ENCODE assay signal across 2 cellular contexts in the genomic region with DNA sequence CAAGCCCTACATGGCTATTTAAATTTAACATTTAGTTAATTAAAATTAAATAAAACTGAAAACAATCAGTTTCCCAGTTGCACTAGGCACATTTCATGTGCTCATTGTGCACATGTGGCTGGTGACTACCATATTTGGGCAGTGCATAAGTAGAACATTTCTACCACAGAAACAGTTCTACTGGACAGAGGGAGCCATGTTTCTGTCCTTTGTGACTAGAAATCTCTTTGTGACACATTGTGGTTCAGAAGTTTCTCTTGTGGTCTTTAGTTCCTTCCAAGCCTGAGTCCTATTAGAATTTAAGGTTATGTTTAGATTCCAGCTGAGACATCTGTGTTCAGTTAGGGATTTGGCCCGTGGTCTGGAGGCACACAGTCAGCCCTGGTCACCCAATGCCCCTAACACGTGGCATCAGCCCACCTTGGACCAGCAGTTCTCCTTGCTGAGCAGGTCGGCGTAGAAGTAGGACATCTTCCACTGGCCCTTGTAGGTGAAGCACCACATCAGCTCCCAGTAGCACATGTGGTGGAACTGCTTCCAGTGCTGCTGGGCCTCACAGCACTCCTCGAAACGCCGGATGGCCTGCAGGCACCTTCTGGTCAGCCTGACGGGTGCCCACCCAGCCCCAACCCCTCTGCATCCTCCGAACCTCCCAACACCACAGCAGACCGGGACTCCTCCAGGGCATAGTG.
TF ChIP-seq lines count a peak whose summit lies in the region.

No MANE protein-coding gene starts in this region.

TF ChIP-seq in IMR-90, 13 proteins besides CTCF, POLR2A, EP300 and RAD21 (continued from another document):
- TF ChIP-seq MAZ (IDR thresholded peaks at IDR 0.05; ENCODE audit: borderline replicate concordance, low read depth, low read length) (no peak), RCOR1 (IDR thresholded peaks at IDR 0.05; ENCODE audit: insufficient replicate concordance, low read length) (no peak), MXI1 (IDR thresholded peaks at IDR 0.05; ENCODE audit: borderline replicate concordance, low read depth, low read length) (no peak), FOS (IDR thresholded peaks at IDR 0.05; ENCODE audit: low read depth, low read length) (no peak), SMC3 (IDR thresholded peaks at IDR 0.05; ENCODE audit: low read depth, low read length) (no peak), RFX5 (IDR thresholded peaks at IDR 0.05; ENCODE audit: low read depth, low read length) (no peak), CEBPB (IDR thresholded peaks at IDR 0.05; ENCODE audit: low read depth, low read length) (no peak), BHLHE40 (IDR thresholded peaks at IDR 0.05; ENCODE audit: low read depth, low read length) (no peak), MAFK (IDR thresholded peaks at IDR 0.05; ENCODE audit: low read depth, low read length) (no peak), NFE2L2 (IDR thresholded peaks at IDR 0.05; ENCODE audit: low read depth, low read length) (no peak)
- TF ChIP-seq, protein P1, sequence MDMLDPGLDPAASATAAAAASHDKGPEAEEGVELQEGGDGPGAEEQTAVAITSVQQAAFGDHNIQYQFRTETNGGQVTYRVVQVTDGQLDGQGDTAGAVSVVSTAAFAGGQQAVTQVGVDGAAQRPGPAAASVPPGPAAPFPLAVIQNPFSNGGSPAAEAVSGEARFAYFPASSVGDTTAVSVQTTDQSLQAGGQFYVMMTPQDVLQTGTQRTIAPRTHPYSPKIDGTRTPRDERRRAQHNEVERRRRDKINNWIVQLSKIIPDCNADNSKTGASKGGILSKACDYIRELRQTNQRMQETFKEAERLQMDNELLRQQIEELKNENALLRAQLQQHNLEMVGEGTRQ (IDR thresholded peaks at IDR 0.05; ENCODE audit: low read depth, low read length): no peak
- TF ChIP-seq, protein P2, sequence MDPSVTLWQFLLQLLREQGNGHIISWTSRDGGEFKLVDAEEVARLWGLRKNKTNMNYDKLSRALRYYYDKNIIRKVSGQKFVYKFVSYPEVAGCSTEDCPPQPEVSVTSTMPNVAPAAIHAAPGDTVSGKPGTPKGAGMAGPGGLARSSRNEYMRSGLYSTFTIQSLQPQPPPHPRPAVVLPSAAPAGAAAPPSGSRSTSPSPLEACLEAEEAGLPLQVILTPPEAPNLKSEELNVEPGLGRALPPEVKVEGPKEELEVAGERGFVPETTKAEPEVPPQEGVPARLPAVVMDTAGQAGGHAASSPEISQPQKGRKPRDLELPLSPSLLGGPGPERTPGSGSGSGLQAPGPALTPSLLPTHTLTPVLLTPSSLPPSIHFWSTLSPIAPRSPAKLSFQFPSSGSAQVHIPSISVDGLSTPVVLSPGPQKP (IDR thresholded peaks at IDR 0.05; ENCODE audit: borderline replicate concordance, low read depth, low read length): no peak

TF ChIP-seq in GM23338, 12 proteins besides CTCF, POLR2A, EP300 and RAD21 (continued from another document):
- TF ChIP-seq ZNF114 (CRISPR knock-in tag; IDR thresholded peaks at IDR 0.05) (no peak), STAT1 (IDR thresholded peaks at IDR 0.05; ENCODE audit: unreplicated experiment) (no peak), NANOG (IDR thresholded peaks at IDR 0.05; ENCODE audit: borderline replicate concordance) (no peak), EZH2 (IDR thresholded peaks at IDR 0.05; ENCODE audit: low read depth, unreplicated experiment) (no peak), CREB1 (CRISPR knock-in tag; IDR thresholded peaks at IDR 0.05; ENCODE audit: low read depth) (no peak), POLR2AphosphoS5 (IDR thresholded peaks at IDR 0.05; ENCODE audit: low read depth) (no peak), ZNF331 (CRISPR knock-in tag; IDR thresholded peaks at IDR 0.05; ENCODE audit: low read depth) (no peak)
- TF ChIP-seq, protein P3, sequence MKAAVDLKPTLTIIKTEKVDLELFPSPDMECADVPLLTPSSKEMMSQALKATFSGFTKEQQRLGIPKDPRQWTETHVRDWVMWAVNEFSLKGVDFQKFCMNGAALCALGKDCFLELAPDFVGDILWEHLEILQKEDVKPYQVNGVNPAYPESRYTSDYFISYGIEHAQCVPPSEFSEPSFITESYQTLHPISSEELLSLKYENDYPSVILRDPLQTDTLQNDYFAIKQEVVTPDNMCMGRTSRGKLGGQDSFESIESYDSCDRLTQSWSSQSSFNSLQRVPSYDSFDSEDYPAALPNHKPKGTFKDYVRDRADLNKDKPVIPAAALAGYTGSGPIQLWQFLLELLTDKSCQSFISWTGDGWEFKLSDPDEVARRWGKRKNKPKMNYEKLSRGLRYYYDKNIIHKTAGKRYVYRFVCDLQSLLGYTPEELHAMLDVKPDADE (IDR thresholded peaks at IDR 0.05): no peak
- TF ChIP-seq, protein P4, sequence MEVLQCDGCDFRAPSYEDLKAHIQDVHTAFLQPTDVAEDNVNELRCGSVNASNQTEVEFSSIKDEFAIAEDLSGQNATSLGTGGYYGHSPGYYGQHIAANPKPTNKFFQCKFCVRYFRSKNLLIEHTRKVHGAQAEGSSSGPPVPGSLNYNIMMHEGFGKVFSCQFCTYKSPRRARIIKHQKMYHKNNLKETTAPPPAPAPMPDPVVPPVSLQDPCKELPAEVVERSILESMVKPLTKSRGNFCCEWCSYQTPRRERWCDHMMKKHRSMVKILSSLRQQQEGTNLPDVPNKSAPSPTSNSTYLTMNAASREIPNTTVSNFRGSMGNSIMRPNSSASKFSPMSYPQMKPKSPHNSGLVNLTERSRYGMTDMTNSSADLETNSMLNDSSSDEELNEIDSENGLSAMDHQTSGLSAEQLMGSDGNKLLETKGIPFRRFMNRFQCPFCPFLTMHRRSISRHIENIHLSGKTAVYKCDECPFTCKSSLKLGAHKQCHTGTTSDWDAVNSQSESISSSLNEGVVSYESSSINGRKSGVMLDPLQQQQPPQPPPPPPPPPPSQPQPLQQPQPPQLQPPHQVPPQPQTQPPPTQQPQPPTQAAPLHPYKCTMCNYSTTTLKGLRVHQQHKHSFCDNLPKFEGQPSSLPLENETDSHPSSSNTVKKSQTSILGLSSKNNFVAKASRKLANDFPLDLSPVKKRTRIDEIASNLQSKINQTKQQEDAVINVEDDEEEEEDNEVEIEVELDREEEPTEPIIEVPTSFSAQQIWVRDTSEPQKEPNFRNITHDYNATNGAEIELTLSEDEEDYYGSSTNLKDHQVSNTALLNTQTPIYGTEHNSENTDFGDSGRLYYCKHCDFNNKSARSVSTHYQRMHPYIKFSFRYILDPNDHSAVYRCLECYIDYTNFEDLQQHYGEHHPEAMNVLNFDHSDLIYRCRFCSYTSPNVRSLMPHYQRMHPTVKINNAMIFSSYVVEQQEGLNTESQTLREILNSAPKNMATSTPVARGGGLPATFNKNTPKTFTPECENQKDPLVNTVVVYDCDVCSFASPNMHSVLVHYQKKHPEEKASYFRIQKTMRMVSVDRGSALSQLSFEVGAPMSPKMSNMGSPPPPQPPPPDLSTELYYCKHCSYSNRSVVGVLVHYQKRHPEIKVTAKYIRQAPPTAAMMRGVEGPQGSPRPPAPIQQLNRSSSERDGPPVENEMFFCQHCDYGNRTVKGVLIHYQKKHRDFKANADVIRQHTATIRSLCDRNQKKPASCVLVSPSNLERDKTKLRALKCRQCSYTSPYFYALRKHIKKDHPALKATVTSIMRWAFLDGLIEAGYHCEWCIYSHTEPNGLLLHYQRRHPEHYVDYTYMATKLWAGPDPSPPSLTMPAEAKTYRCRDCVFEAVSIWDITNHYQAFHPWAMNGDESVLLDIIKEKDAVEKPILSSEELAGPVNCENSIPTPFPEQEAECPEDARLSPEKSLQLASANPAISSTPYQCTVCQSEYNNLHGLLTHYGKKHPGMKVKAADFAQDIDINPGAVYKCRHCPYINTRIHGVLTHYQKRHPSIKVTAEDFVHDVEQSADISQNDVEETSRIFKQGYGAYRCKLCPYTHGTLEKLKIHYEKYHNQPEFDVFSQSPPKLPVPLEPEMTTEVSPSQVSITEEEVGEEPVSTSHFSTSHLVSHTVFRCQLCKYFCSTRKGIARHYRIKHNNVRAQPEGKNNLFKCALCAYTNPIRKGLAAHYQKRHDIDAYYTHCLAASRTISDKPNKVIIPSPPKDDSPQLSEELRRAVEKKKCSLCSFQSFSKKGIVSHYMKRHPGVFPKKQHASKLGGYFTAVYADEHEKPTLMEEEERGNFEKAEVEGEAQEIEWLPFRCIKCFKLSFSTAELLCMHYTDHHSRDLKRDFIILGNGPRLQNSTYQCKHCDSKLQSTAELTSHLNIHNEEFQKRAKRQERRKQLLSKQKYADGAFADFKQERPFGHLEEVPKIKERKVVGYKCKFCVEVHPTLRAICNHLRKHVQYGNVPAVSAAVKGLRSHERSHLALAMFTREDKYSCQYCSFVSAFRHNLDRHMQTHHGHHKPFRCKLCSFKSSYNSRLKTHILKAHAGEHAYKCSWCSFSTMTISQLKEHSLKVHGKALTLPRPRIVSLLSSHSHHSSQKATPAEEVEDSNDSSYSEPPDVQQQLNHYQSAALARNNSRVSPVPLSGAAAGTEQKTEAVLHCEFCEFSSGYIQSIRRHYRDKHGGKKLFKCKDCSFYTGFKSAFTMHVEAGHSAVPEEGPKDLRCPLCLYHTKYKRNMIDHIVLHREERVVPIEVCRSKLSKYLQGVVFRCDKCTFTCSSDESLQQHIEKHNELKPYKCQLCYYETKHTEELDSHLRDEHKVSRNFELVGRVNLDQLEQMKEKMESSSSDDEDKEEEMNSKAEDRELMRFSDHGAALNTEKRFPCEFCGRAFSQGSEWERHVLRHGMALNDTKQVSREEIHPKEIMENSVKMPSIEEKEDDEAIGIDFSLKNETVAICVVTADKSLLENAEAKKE (CRISPR knock-in tag; IDR thresholded peaks at IDR 0.05): no peak
- TF ChIP-seq, protein P5, sequence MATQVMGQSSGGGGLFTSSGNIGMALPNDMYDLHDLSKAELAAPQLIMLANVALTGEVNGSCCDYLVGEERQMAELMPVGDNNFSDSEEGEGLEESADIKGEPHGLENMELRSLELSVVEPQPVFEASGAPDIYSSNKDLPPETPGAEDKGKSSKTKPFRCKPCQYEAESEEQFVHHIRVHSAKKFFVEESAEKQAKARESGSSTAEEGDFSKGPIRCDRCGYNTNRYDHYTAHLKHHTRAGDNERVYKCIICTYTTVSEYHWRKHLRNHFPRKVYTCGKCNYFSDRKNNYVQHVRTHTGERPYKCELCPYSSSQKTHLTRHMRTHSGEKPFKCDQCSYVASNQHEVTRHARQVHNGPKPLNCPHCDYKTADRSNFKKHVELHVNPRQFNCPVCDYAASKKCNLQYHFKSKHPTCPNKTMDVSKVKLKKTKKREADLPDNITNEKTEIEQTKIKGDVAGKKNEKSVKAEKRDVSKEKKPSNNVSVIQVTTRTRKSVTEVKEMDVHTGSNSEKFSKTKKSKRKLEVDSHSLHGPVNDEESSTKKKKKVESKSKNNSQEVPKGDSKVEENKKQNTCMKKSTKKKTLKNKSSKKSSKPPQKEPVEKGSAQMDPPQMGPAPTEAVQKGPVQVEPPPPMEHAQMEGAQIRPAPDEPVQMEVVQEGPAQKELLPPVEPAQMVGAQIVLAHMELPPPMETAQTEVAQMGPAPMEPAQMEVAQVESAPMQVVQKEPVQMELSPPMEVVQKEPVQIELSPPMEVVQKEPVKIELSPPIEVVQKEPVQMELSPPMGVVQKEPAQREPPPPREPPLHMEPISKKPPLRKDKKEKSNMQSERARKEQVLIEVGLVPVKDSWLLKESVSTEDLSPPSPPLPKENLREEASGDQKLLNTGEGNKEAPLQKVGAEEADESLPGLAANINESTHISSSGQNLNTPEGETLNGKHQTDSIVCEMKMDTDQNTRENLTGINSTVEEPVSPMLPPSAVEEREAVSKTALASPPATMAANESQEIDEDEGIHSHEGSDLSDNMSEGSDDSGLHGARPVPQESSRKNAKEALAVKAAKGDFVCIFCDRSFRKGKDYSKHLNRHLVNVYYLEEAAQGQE (IDR thresholded peaks at IDR 0.05; ENCODE audit: unreplicated experiment): no peak
